ENCODE assay signal across 25 cellular contexts in the genomic region with DNA sequence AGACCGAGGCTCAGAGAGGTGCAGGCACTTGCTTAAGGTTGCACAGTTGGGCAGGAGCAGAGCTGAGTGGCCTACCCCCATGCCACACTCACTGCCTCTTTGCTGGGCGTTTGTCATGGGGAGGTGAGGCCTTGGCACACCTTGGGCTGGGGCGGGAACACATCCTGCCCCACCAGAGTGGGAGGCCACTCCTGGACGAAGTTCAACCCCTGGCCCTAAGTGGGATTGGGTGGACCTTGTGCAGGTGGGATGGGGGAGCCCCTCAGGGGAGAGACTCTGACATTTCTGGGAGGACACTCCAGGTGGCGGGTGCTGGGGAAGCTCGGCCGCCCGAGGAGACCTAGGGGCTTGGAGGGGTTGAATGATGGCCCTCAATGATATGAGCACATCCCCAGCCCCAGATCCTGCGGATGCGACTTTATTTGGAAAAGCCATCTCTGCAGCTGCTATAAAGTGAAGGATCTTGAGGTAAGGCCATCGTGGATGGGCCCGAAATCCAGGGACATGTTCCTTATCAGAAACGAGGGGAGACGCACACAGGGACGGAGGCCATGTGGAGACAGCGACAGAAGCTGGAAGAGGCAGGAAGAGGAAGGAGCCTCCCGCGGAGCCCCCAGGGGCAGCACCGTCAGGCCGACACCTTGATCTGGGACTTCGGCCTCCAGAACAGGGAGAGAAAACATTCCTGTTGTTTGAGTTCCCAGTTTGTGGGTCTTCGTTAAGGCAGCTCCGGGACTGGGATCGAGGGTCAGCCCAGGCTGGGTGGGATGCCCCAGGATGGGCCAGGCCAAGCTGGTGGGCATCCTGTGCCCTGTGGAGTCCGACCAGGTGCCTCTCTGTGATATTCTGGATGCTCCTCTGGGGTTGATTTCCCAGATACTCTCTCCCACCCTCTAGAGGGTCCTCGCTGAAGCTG.
"Had no signal": no experiment of that assay in that cellular context is flagged by ENCODE, and none has a peak within 500 bp of the region (broad histone marks: within the 10 kb centered on the region; RNA-seq: fewer than 3 reads in every experiment).

No MANE protein-coding gene starts in this region.

- H3K9me3 Mint-ChIP-seq: activated naive CD4-positive, alpha-beta T cell treated with anti-CD3 and anti-CD28 coated beads, Interleukin-2, amount 50 U/mL, for 72 hours; WTC11 had no signal

- H3K9me3 ChIP-seq: breast epithelium, Peyer's patch had no signal

- DNase-seq: activated CD4-positive, alpha-beta T cell treated with anti-CD3 and anti-CD28 coated beads for 48 hours; activated CD4-positive, alpha-beta T cell treated with anti-CD3 and anti-CD28 coated beads, Interleukin-2, amount 50 U/mL, for 4 hours; activated CD4-positive, CD25-positive, alpha-beta regulatory T cell treated with anti-CD3 and anti-CD28 coated beads, Interleukin-2, amount 50 U/mL, for 72 hours; activated CD8-positive, alpha-beta memory T cell treated with anti-CD3 and anti-CD28 coated beads, Interleukin-2, amount 50 U/mL, for 48 hours; activated CD8-positive, alpha-beta T cell treated with anti-CD3 and anti-CD28 coated beads, Interleukin-2, amount 10 ng/mL, durations not matched to agents 7 days and 5 days; activated T-cell treated with anti-CD3 and anti-CD28 coated beads, Interleukin-2, amount 50 U/mL, for 1 hour; anterior cingulate cortex; central memory CD4-positive, alpha-beta T cell; KG1; NCI-H1092 treated with DMSO at 0.1 percent for 48 hours; NCI-H1417 treated with DMSO at 0.1 percent for 48 hours; NCI-H1694; NCI-H2029; NCI-H2107; NCI-H2171 treated with DMSO at 0.1 percent for 48 hours; NCI-H226; NCI-H526 treated with DMSO at 0.1 percent for 48 hours; Peyer's patch; SHP77 treated with DMSO at 0.1 percent for 48 hours; T-helper 17 cell; T-helper 9 cell had no signal

- H3K4me1 ChIP-seq: breast epithelium, Peyer's patch had no signal

- H3K27ac ChIP-seq: breast epithelium, Peyer's patch, RWPE1 had no signal

- H3K27ac Mint-ChIP-seq: activated CD8-positive, alpha-beta T cell treated with anti-CD3 and anti-CD28 coated beads, Interleukin-2, amount 10 ng/mL, durations not matched to agents 7 days and 5 days; T-helper 17 cell; WTC11 had no signal

- H3K36me3 ChIP-seq: breast epithelium, Peyer's patch had no signal

- H3K4me3 ChIP-seq: breast epithelium, Peyer's patch had no signal

- H3K36me3 Mint-ChIP-seq: activated naive CD4-positive, alpha-beta T cell treated with anti-CD3 and anti-CD28 coated beads, Interleukin-2, amount 50 U/mL, for 72 hours; WTC11 had no signal

- H3K4me3 Mint-ChIP-seq: activated CD8-positive, alpha-beta T cell treated with anti-CD3 and anti-CD28 coated beads, Interleukin-2, amount 10 ng/mL, durations not matched to agents 7 days and 5 days; T-helper 17 cell; WTC11 had no signal

- H3K27me3 ChIP-seq: Peyer's patch had no signal
